19 cellular contexts compared by ENCODE assay signal in the genomic region with DNA sequence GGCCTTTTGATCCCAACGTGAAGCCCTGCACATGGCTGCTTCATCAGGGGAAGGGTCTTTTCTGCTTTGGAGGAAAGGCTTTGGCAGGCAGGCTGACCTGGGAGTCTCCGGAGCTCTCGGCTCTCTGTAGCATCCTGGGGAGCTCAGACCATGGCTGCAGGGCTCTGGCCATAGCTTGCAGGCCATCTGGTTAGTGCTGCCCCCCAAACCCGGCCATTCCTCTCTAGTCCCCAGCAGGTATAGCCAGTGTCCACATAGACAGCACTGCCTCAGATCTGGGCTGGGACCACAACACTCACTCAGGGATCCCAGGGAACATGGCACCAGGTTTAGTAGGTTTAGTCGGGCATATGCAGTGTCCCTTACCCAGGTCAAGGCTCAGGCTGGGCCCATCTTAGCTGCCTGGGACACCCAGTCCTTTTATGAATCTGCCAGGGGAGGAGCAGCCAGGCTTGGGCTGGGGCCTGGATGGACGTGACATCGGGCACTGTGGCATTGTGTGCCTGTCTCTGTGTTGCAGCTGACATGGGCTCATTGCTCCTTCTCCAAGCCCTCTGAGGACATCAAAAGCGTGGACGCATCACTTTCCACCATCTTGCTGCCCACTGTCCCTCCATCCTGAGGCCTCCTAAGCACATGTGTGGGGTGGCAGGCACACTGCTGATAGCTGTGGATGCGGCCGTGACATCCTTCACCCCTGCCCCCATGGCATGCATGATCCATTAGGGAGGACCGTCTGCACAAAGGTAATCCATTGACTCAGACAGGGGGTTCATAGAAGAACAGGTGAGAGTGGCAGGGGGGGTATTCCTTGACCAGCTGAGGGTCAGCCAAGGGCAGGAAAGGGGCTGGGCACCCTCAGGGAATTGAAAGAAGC. TPM values are rescaled to one million over a fixed set of nuclear protein-coding genes. Genes with fewer than 3 reads are reported as not detected.
A peak's percentile ranks its signal among the peaks of the same experiment; 100 is the strongest.
DNase-seq lines count a peak whose midpoint lies in the region; ATAC-seq and TF ChIP-seq lines count a peak whose summit lies in the region.
"Had no signal": no experiment of that assay in that cellular context is flagged by ENCODE, and none has a peak within 500 bp of the region (broad histone marks: within the 10 kb centered on the region; RNA-seq: fewer than 3 reads in every experiment).

No MANE protein-coding gene starts in this region.

- no peaks in the 10 kb centered on the region for H3K9me3 ChIP-seq in hepatocyte (ENCODE audit: low read depth)
- H3K9me3 ChIP-seq: vagina had no signal

- DNase-seq in CD14-positive monocyte (ENCODE audit: low spot score) (peak; percentile 24), D341Med (ENCODE audit: low spot score) (peak; percentile 10), hepatocyte (ENCODE audit: low spot score) (no peak), G401 (ENCODE audit: low spot score) (no peak), GM23338 (ENCODE audit: low spot score) (no peak)
- DNase-seq: activated T-cell treated with anti-CD3 and anti-CD28 coated beads, Interleukin-2, amount 50 U/mL, for 48 hours; anterior cingulate cortex; DMS 273 treated with DMSO at 0.1 percent for 48 hours; GDM1; HFFc6; KBM-7; NCI-H187; NCI-H446; NK-92 treated with Interleukin-12 subunit alpha and Interleukin-12 subunit beta, amount 100 ng/mL, for 24 hours had no signal

- H4K20me1 ChIP-seq in hepatocyte (ENCODE audit: insufficient read depth, poor library complexity, severe bottlenecking): no peaks in the 10 kb centered on the region
- no peaks in the 10 kb centered on the region for H4K20me1 ChIP-seq in GM23338 (replicated peaks; ENCODE audit: insufficient read depth)

- H2AFZ ChIP-seq in hepatocyte (no peak overlapping the region), GM23338 (no peak overlapping the region)

- H3K4me3 ChIP-seq in hepatocyte (no peak overlapping the region), rectal smooth muscle tissue (ENCODE audit: low read length) (peak overlapping the region; percentile 49), GM23338 (no peak overlapping the region)
- H3K4me3 ChIP-seq: GM12878, vagina had no signal

- no peaks in the 10 kb centered on the region for H3K9me3 Mint-ChIP-seq in CD14-positive monocyte
- no peaks in the 10 kb centered on the region for H3K9me3 Mint-ChIP-seq in GM23338
- H3K9me3 Mint-ChIP-seq: HFFc6; stimulated activated naive CD8-positive, alpha-beta T cell treated with anti-CD3 and anti-CD28 coated beads, Interleukin-15, Interleukin-2, amounts not matched to agents 100 ng/mL and 50 ng/mL, for 24 hours had no signal

- H3K9me2 ChIP-seq in hepatocyte (replicated peaks; ENCODE audit: insufficient read depth): no peaks in the 10 kb centered on the region
- no peaks in the 10 kb centered on the region for H3K9me2 ChIP-seq in GM23338 (ENCODE audit: insufficient read depth)

- intact Hi-C loops in CD14-positive monocyte (cut with micrococcal nuclease): loop anchor here in 1 of 2 donors (10.0 kb wide), 1 partner anchor 59 kb away; no protein-coding TSS in a partner anchor

- in situ Hi-C loops in G401 (cut with HindIII; ENCODE audit: low sequenced_read_pairs): no loop called here

- H3K4me1 ChIP-seq in hepatocyte (ENCODE audit: insufficient read depth) (peaks cover 12% of the 10 kb centered on the region), rectal smooth muscle tissue (ENCODE audit: control insufficient read depth, insufficient read depth, low read length) (no peaks in the 10 kb centered on the region), GM23338 (ENCODE audit: insufficient read depth) (no peaks in the 10 kb centered on the region)
- H3K4me1 ChIP-seq: vagina had no signal

- H3K36me3 Mint-ChIP-seq in CD14-positive monocyte (peaks cover 5 to 9% of the 10 kb centered on the region in 2 donors), GM23338 (ENCODE audit: low read depth) (no peaks in the 10 kb centered on the region; the same call in 2 of the 3 replicates)

- ATAC-seq in GM21526 (IDR thresholded peaks at IDR 0.05; ENCODE audit: low FRiP score, unreplicated experiment): no peak
- no peak for ATAC-seq in GM23338
- ATAC-seq: GM12878 had no signal

- WGBS in hepatocyte (ENCODE audit: low lambda C conversion rate, missing lambda C conversion rate): 93% methylated on average over 12 of the region's 12 CpGs

- H3K4me3 Mint-ChIP-seq in CD14-positive monocyte: no peak overlapping the region
- no peak overlapping the region for H3K4me3 Mint-ChIP-seq in GM23338
- H3K4me3 Mint-ChIP-seq: HFFc6; stimulated activated naive CD8-positive, alpha-beta T cell treated with anti-CD3 and anti-CD28 coated beads, Interleukin-15, Interleukin-2, amounts not matched to agents 100 ng/mL and 50 ng/mL, for 24 hours had no signal

- H3K9ac ChIP-seq in rectal smooth muscle tissue (ENCODE audit: low read length): no peak overlapping the region

- H3K27ac ChIP-seq in hepatocyte: peak overlapping the region; percentile 82
- no peak overlapping the region for H3K27ac ChIP-seq in rectal smooth muscle tissue (ENCODE audit: low read depth, low read length)
- no peak overlapping the region for H3K27ac ChIP-seq in GM23338 (ENCODE audit: low read depth)
- H3K27ac ChIP-seq: vagina had no signal

- H3K27me3 ChIP-seq in hepatocyte (no peaks in the 10 kb centered on the region), rectal smooth muscle tissue (ENCODE audit: control insufficient read depth, insufficient read depth, low read length) (no peaks in the 10 kb centered on the region), GM23338 (ENCODE audit: insufficient read depth) (no peaks in the 10 kb centered on the region)
- H3K27me3 ChIP-seq: vagina had no signal

- H3K79me2 ChIP-seq in hepatocyte: peaks cover 12% of the 10 kb centered on the region
- H3K79me2 ChIP-seq in GM23338 (replicated peaks; ENCODE audit: insufficient read depth): no peaks in the 10 kb centered on the region

- H3K27me3 Mint-ChIP-seq in CD14-positive monocyte (ENCODE audit: low read depth in 3 of 3): peaks cover 0 to 11% (median 5%) of the 10 kb centered on the region in 3 donors
- peaks cover 2% of the 10 kb centered on the region for H3K27me3 Mint-ChIP-seq in GM23338 (ENCODE audit: insufficient read depth, low read depth, poor library complexity)
- H3K27me3 Mint-ChIP-seq: stimulated activated naive CD8-positive, alpha-beta T cell treated with anti-CD3 and anti-CD28 coated beads, Interleukin-15, Interleukin-2, amounts not matched to agents 100 ng/mL and 50 ng/mL, for 24 hours had no signal

- TF ChIP-seq CTCF in CD14-positive monocyte (IDR thresholded peaks at IDR 0.05) (no peak), hepatocyte (IDR thresholded peaks at IDR 0.05; ENCODE audit: poor library complexity) (no peak), GM23338 (conservative IDR thresholded peaks at IDR 0.05; ENCODE audit: low read depth in 2 of 2) (no peak)

- H3K4me2 ChIP-seq in hepatocyte (peak overlapping the region; percentile 59), GM23338 (no peak overlapping the region)

- no peak overlapping the region for H3K27ac Mint-ChIP-seq in CD14-positive monocyte
- H3K27ac Mint-ChIP-seq in GM23338: no peak overlapping the region; the same call in 1 of the 2 replicates
- H3K27ac Mint-ChIP-seq: HFFc6; stimulated activated naive CD8-positive, alpha-beta T cell treated with anti-CD3 and anti-CD28 coated beads, Interleukin-15, Interleukin-2, amounts not matched to agents 100 ng/mL and 50 ng/mL, for 24 hours had no signal

- no peaks in the 10 kb centered on the region for H3K36me3 ChIP-seq in hepatocyte (replicated peaks; ENCODE audit: insufficient read depth, low read depth)
- no peaks in the 10 kb centered on the region for H3K36me3 ChIP-seq in rectal smooth muscle tissue (ENCODE audit: control insufficient read depth, insufficient read depth, low read length)
- no peaks in the 10 kb centered on the region for H3K36me3 ChIP-seq in GM23338 (ENCODE audit: insufficient read depth)
- H3K36me3 ChIP-seq: vagina had no signal

- H3K4me1 Mint-ChIP-seq in CD14-positive monocyte (peaks cover 9% of the 10 kb centered on the region), GM23338 (no peaks in the 10 kb centered on the region)

- H3F3A ChIP-seq in GM23338 (replicated peaks; ENCODE audit: low read depth): no peaks in the 10 kb centered on the region

RNA-seq across cellular contexts. Expression of a gene that starts 19.2 kb away (rescaled TPM):
- polyA plus RNA-seq in CD14-positive monocyte (10 to 100 TPM; 30.6 to 36.3 TPM), hepatocyte (10.1 and 10.5 TPM in 2 replicates), GM23338 (2016; fragmentation: Nextera tagmentation; extraction: Ambion mirVana) (0.21 TPM in 1 of 2 replicates, not detected in the other)
- total RNA-seq in hepatocyte: 14.7 and 17.3 TPM in 2 replicates
- total RNA-seq in G401 (2014; rRNA removed; shearing (Covaris generic)): 0.86 TPM in 1 of 2 replicates, not detected in the other
- 0.39 TPM in 1 of 2 replicates, not detected in the other for total RNA-seq in GM23338 (2014; rRNA removed; shearing (Covaris generic))

RNA-seq across cellular contexts. Expression of a gene that starts 19.6 kb away (rescaled TPM):
- polyA plus RNA-seq in CD14-positive monocyte: 1 to 10 TPM; 7.3 to 7.4 TPM
- total RNA-seq in hepatocyte: 19.1 and 24.2 TPM in 2 replicates
- 28.8 and 42.6 TPM in 2 replicates for polyA plus RNA-seq in hepatocyte
- total RNA-seq in G401 (2014; rRNA removed; shearing (Covaris generic)): 37.6 and 43.0 TPM in 2 replicates
- total RNA-seq in GM23338 (2014; rRNA removed; shearing (Covaris generic)): 47.0 and 59.8 TPM in 2 replicates
- 30.2 and 31.7 TPM in 2 replicates for polyA plus RNA-seq in GM23338 (2016; fragmentation: Nextera tagmentation; extraction: Ambion mirVana)

RNA-seq across cellular contexts. Expression of a gene that starts 37.8 kb away (rescaled TPM):
- polyA plus RNA-seq in CD14-positive monocyte: 10 to 100 TPM; 15.4 to 36.4 TPM
- total RNA-seq in hepatocyte: 36.9 and 46.3 TPM in 2 replicates
- 57.2 and 58.1 TPM in 2 replicates for polyA plus RNA-seq in hepatocyte
- 3.3 and 5.6 TPM in 2 replicates for total RNA-seq in G401 (2014; rRNA removed; shearing (Covaris generic))
- 21.0 and 28.4 TPM in 2 replicates for total RNA-seq in GM23338 (2014; rRNA removed; shearing (Covaris generic))
- 5.5 and 6.0 TPM in 2 replicates for polyA plus RNA-seq in GM23338 (2016; fragmentation: Nextera tagmentation; extraction: Ambion mirVana)

RNA-seq across cellular contexts. Expression of a gene that starts 45.9 kb away (rescaled TPM):
- 10 to 100 TPM; 17.1 to 17.7 TPM for polyA plus RNA-seq in CD14-positive monocyte
- 4.6 and 4.8 TPM in 2 replicates for total RNA-seq in hepatocyte
- polyA plus RNA-seq in hepatocyte: 6.3 and 6.8 TPM in 2 replicates
- total RNA-seq in G401 (2014; rRNA removed; shearing (Covaris generic)): 4.9 and 5.3 TPM in 2 replicates
- 1.0 and 2.7 TPM in 2 replicates for total RNA-seq in GM23338 (2014; rRNA removed; shearing (Covaris generic))
- 4.3 and 4.8 TPM in 2 replicates for polyA plus RNA-seq in GM23338 (2016; fragmentation: Nextera tagmentation; extraction: Ambion mirVana)

RNA-seq across cellular contexts. Expression of a gene that starts 48.3 kb away (rescaled TPM):
- polyA plus RNA-seq in CD14-positive monocyte (1 to 10 TPM; 2.1 to 2.9 TPM), hepatocyte (7.8 and 11.1 TPM in 2 replicates), GM23338 (2016; fragmentation: Nextera tagmentation; extraction: Ambion mirVana) (2.3 TPM in 2 replicates)
- 6.7 and 9.2 TPM in 2 replicates for total RNA-seq in hepatocyte
- total RNA-seq in G401 (2014; rRNA removed; shearing (Covaris generic)): 8.6 and 14.7 TPM in 2 replicates
- 8.9 and 9.0 TPM in 2 replicates for total RNA-seq in GM23338 (2014; rRNA removed; shearing (Covaris generic))

Comparison
In these comparisons a context has a peak if more than half of its experiments do, and no peak if none do; other contexts are left out.
1. DNase-seq: peak in CD14-positive monocyte (single experiment) and D341Med (single experiment); none in hepatocyte (single experiment), G401 (single experiment) and GM23338 (single experiment).